Comparison of ENCODE assay signal across 1 cellular context in genomic region chr7:94277236-94277635, GRCh38.
TF ChIP-seq lines count a peak whose summit lies in the region.

No MANE protein-coding gene starts in this region.

TF ChIP-seq in GM12878, 131 proteins besides CTCF, POLR2A, EP300 and RAD21 (continued from another document):
- TF ChIP-seq SMARCA5 (IDR thresholded peaks at IDR 0.05) (no peak), CREB1 (IDR thresholded peaks at IDR 0.05; ENCODE audit: low read depth) (no peak), ZNF384 (IDR thresholded peaks at IDR 0.05; ENCODE audit: borderline replicate concordance, low read depth, low read length) (no peak), SRF (IDR thresholded peaks at IDR 0.05; ENCODE audit: low read depth in 2 of 2, low read length in 2 of 2) (no peak), IKZF1 (conservative IDR thresholded peaks at IDR 0.05) (no peak), NR2C1 (IDR thresholded peaks at IDR 0.05) (no peak), YBX1 (IDR thresholded peaks at IDR 0.05) (no peak), IKZF2 (IDR thresholded peaks at IDR 0.05) (no peak), NRF1 (conservative IDR thresholded peaks at IDR 0.05; ENCODE audit: low read depth, low read length) (no peak), HDAC2 (IDR thresholded peaks at IDR 0.05) (no peak)
